ENCODE assay signal across 24 cellular contexts in the genomic region with DNA sequence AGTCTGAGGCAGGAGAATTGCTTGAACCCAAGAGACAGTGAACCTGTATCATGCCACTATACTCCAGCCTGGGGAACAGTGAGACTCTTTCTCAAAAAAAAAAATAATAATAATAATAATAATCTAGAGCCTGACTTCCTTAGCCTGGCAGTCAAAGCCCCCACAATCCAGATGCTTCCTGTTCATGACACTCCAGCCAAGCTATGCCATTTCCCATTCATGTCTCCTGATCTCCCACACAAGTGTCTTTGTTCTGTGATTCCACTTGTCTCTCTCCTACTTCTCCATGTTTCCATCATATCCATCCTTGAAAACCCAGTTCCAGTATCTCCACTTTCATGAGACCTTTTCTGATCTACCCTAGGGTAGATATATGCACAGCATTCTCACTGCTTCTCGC.
"Had no signal": no experiment of that assay in that cellular context is flagged by ENCODE, and none has a peak within 500 bp of the region (broad histone marks: within the 10 kb centered on the region; RNA-seq: fewer than 3 reads in every experiment).

No MANE protein-coding gene starts in this region.

- H3K36me3 ChIP-seq: esophagus muscularis mucosa, gastroesophageal sphincter, heart left ventricle, lower lobe of right lung, pancreas, right lobe of liver, tibial artery had no signal

- H3K4me3 Mint-ChIP-seq: memory B cell, natural killer cell, type B pancreatic cell had no signal

- ATAC-seq: foreskin keratinocyte, gastroesophageal sphincter, heart left ventricle, left ventricle myocardium superior, lower lobe of right lung, natural killer cell, pancreas, right lobe of liver had no signal

- H3K9me3 Mint-ChIP-seq: memory B cell, natural killer cell, type B pancreatic cell had no signal

- H3K4me1 ChIP-seq: esophagus muscularis mucosa, foreskin keratinocyte, gastroesophageal sphincter, lower lobe of right lung, testis had no signal

- H3K27me3 ChIP-seq: dorsolateral prefrontal cortex, esophagus muscularis mucosa, foreskin keratinocyte, gastroesophageal sphincter, heart left ventricle, pancreas, right lobe of liver, testis, tibial artery had no signal

- FAIRE-seq: pancreas, small intestine had no signal

- H3K27me3 Mint-ChIP-seq: type B pancreatic cell had no signal

- H3K36me3 Mint-ChIP-seq: memory B cell, natural killer cell, type B pancreatic cell had no signal

- H3K4me3 ChIP-seq: coronary artery, dorsolateral prefrontal cortex, esophagus muscularis mucosa, gastroesophageal sphincter, heart left ventricle, lower lobe of right lung, pancreas, right lobe of liver, testis, tibial artery had no signal

- H3K27ac Mint-ChIP-seq: memory B cell, natural killer cell, type B pancreatic cell had no signal

- DNase-seq: dorsolateral prefrontal cortex; effector CD4-positive, alpha-beta T cell; foreskin keratinocyte; heart left ventricle; hippocampal formation; islet precursor cell; kidney glomerular epithelial cell; left ventricle myocardium superior; lower lobe of right lung; natural killer cell; pancreas; right lobe of liver; small intestine; stimulated activated CD4-positive, alpha-beta T cell treated with anti-CD3 and anti-CD28 coated beads, Interleukin-15, amount 100 ng/mL, for 24 hours; stimulated activated CD4-positive, alpha-beta T cell treated with anti-CD3 and anti-CD28 coated beads, Interleukin-2, amount 100 ng/mL, for 48 hours; stimulated activated naive CD4-positive, alpha-beta T cell; substantia nigra; testis; tibial artery had no signal

- H3K27ac ChIP-seq: coronary artery, dorsolateral prefrontal cortex, esophagus muscularis mucosa, foreskin keratinocyte, gastroesophageal sphincter, heart left ventricle, lower lobe of right lung, pancreas, right lobe of liver, testis, tibial artery had no signal

- H3K9me3 ChIP-seq: esophagus muscularis mucosa, gastroesophageal sphincter, lower lobe of right lung, pancreas, right lobe of liver, testis, tibial artery had no signal
